27 cellular contexts compared by ENCODE assay signal in the genomic region with DNA sequence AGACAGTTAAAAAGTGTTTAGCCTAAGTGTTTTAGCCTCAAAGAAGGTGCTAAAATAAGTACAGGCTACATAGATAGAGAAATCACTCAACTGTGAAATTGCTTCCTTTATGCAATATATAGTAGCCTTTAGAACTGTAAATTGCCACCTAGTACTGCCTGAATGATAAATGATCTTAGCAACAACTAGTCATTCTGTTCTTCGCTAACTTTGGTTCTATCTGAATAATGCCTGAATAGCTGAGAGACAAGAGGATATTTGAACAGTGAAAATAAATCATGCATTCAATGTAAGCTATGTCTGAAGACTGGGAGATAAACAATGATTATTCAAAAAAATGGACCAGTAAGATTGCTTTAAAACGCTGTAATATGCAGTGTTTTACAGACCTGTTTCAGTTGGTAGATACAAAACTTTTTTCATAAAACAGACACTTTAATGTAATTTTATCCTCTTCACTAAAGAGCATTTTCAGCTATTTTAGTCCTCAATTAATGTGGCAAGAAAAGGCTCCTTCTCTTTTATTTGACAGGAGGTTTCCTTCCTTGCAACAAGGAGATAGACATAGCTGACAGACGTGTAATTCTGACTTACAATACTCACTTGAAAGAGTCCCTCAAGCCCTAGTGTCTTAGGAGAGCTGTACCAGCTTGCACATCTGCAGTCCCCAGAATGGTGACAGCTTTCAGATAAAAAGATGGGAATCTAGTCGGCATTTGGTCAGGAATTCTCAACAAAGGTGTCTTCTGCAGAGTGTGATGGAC.
DNase-seq lines count a peak whose midpoint lies in the region; TF ChIP-seq lines count a peak whose summit lies in the region.
"Had no signal": no experiment of that assay in that cellular context is flagged by ENCODE, and none has a peak within 500 bp of the region (broad histone marks: within the 10 kb centered on the region; RNA-seq: fewer than 3 reads in every experiment).

No MANE protein-coding gene starts in this region.

- no peak overlapping the region for H3K27ac Mint-ChIP-seq in Calu3 (ENCODE audit: unreplicated experiment)
- H3K27ac Mint-ChIP-seq: activated CD4-positive, alpha-beta memory T cell treated with anti-CD3 and anti-CD28 coated beads for 36 hours; activated naive CD4-positive, alpha-beta T cell treated with anti-CD3 and anti-CD28 coated beads, Interleukin-2, amount 10 ng/mL, durations not matched to agents 7 days and 5 days; dendritic cell treated with granulocyte-macrophage colony-stimulating factor and Interleukin-4, amounts not matched to agents 40 ng/mL and 50 ng/mL, for 4 days; neural progenitor cell; T-helper 17 cell had no signal

- intact Hi-C loops in Calu3 (cut with micrococcal nuclease; ENCODE audit: unreplicated experiment): no loop called here

- H3K9ac ChIP-seq in Karpas-422 (ENCODE audit: low read length) (no peak overlapping the region), neural cell (ENCODE audit: low read length) (peak overlapping the region; percentile 34)
- H3K9ac ChIP-seq: neural progenitor cell had no signal

- no peaks in the 10 kb centered on the region for H3K9me3 ChIP-seq in Karpas-422 (ENCODE audit: low read length)
- no peaks in the 10 kb centered on the region for H3K9me3 ChIP-seq in neural cell (ENCODE audit: low read length)
- H3K9me3 ChIP-seq: adrenal gland, Caco-2, pancreas, upper lobe of right lung had no signal

- TF ChIP-seq EP300 in neural cell (conservative IDR thresholded peaks at IDR 0.05; ENCODE audit: poor library complexity, severe bottlenecking): peak; percentile 97

- TF ChIP-seq CTCF in neural cell (IDR thresholded peaks at IDR 0.05; ENCODE audit: poor library complexity, severe bottlenecking) (no peak), Calu3 (IDR thresholded peaks at IDR 0.05; ENCODE audit: unreplicated experiment) (no peak)

- peaks cover 23% of the 10 kb centered on the region for H3K4me1 ChIP-seq in Karpas-422 (ENCODE audit: low read length)
- H3K4me1 ChIP-seq: adrenal gland, body of pancreas, Caco-2, pancreas, upper lobe of right lung had no signal

- H3F3A ChIP-seq in neural cell (ENCODE audit: insufficient read depth, low read length, poor library complexity, severe bottlenecking): peaks cover 7% of the 10 kb centered on the region

- H3K4me3 Mint-ChIP-seq in Calu3 (ENCODE audit: low read depth, unreplicated experiment): no peak overlapping the region
- H3K4me3 Mint-ChIP-seq: activated CD4-positive, alpha-beta memory T cell treated with anti-CD3 and anti-CD28 coated beads for 36 hours; activated naive CD4-positive, alpha-beta T cell treated with anti-CD3 and anti-CD28 coated beads, Interleukin-2, amount 10 ng/mL, durations not matched to agents 7 days and 5 days; central memory CD8-positive, alpha-beta T cell; dendritic cell treated with granulocyte-macrophage colony-stimulating factor and Interleukin-4, amounts not matched to agents 40 ng/mL and 50 ng/mL, for 4 days; neural progenitor cell; T-helper 17 cell had no signal

- no peaks in the 10 kb centered on the region for H3K79me2 ChIP-seq in Karpas-422 (ENCODE audit: low read length)
- no peaks in the 10 kb centered on the region for H3K79me2 ChIP-seq in neural cell (replicated peaks; ENCODE audit: insufficient read depth, low read length)

- H4K20me1 ChIP-seq in Karpas-422 (ENCODE audit: insufficient read depth, low read depth, low read length): no peaks in the 10 kb centered on the region
- H4K20me1 ChIP-seq in neural cell (ENCODE audit: insufficient read depth): no peaks in the 10 kb centered on the region

- H3K4me3 ChIP-seq in Karpas-422 (ENCODE audit: low read length): no peak overlapping the region
- peak overlapping the region; percentile 31 for H3K4me3 ChIP-seq in neural cell (ENCODE audit: low read length)
- H3K4me3 ChIP-seq: adrenal gland, body of pancreas, neural progenitor cell, pancreas, smooth muscle cell, upper lobe of right lung had no signal

- BruUV-seq in Calu3 (replicated peaks; lab: Mats Ljungman, UMichigan): no TSS peak

- H3K36me3 ChIP-seq in Karpas-422 (ENCODE audit: insufficient read depth, low read length) (no peaks in the 10 kb centered on the region), neural cell (ENCODE audit: insufficient read depth, low read length) (no peaks in the 10 kb centered on the region)
- H3K36me3 ChIP-seq: adrenal gland, pancreas, upper lobe of right lung had no signal

- CTCF ChIA-PET in Calu3 (lab: Charles Lee): interaction anchor here (1.0 kb wide), 1 partner anchor 14 kb away, joined by 4 read pairs; no protein-coding TSS in a partner anchor

- H3K27me3 Mint-ChIP-seq in Calu3 (ENCODE audit: unreplicated experiment): no peaks in the 10 kb centered on the region
- H3K27me3 Mint-ChIP-seq: activated CD4-positive, alpha-beta memory T cell treated with anti-CD3 and anti-CD28 coated beads for 36 hours; activated naive CD4-positive, alpha-beta T cell treated with anti-CD3 and anti-CD28 coated beads, Interleukin-2, amount 10 ng/mL, durations not matched to agents 7 days and 5 days; central memory CD8-positive, alpha-beta T cell; dendritic cell treated with granulocyte-macrophage colony-stimulating factor and Interleukin-4, amounts not matched to agents 40 ng/mL and 50 ng/mL, for 4 days; T-helper 17 cell had no signal

- peak overlapping the region; percentile 19 for H3K4me2 ChIP-seq in Karpas-422 (ENCODE audit: low read depth, low read length, poor library complexity, severe bottlenecking)
- peak overlapping the region; percentile 65 for H3K4me2 ChIP-seq in neural cell (ENCODE audit: low read length)
- H3K4me2 ChIP-seq: neural progenitor cell, smooth muscle cell had no signal

- no peaks in the 10 kb centered on the region; the same call in 1 of the 2 replicates for H3K27me3 ChIP-seq in Karpas-422 (ENCODE audit: low read length)
- no peaks in the 10 kb centered on the region for H3K27me3 ChIP-seq in neural cell (ENCODE audit: insufficient read depth, low read depth, low read length)
- H3K27me3 ChIP-seq: adrenal gland, body of pancreas, neural progenitor cell, pancreas, upper lobe of right lung had no signal

- H3K9me3 Mint-ChIP-seq in Calu3 (ENCODE audit: low read depth, unreplicated experiment): peaks cover 2% of the 10 kb centered on the region
- H3K9me3 Mint-ChIP-seq: neural progenitor cell had no signal

- DNase-seq in Karpas-422 (peak; percentile 52), NCI-H2081 (lab: John Stamatoyannopoulos, UW) (peak; percentile 63 to 86), NCI-H748 treated with DMSO at 0.1 percent for 48 hours (lab: John Stamatoyannopoulos, UW) (peak; percentile 95), substantia nigra (lab: John Stamatoyannopoulos, UW) (no peak), activated gamma-delta T cell (lab: John Stamatoyannopoulos, UW) (no peak), G401 (ENCODE audit: low spot score) (no peak), Calu3 (no peak)
- DNase-seq: activated CD4-positive, alpha-beta memory T cell treated with anti-CD3 and anti-CD28 coated beads for 36 hours; activated CD4-positive, alpha-beta T cell treated with anti-CD3 and anti-CD28 coated beads for 1 hour; activated naive CD4-positive, alpha-beta T cell treated with anti-CD3 and anti-CD28 coated beads, Interleukin-2, amount 10 ng/mL, durations not matched to agents 7 days and 5 days; adrenal gland; body of pancreas; Caco-2; KBM-7; left ventricle myocardium superior; NCI-H1092 treated with DMSO at 0.1 percent for 48 hours; pancreas; stimulated activated naive CD4-positive, alpha-beta T cell treated with Interleukin-2 at 50 U/mL for 16 hours; T-helper 17 cell; upper lobe of right lung had no signal

- in situ Hi-C loops in G401 (cut with HindIII; ENCODE audit: low sequenced_read_pairs): no loop called here

- H3K27ac ChIP-seq in Karpas-422 (ENCODE audit: low read length): no peak overlapping the region
- H3K27ac ChIP-seq in neural cell (ENCODE audit: low read length): peak overlapping the region; percentile 80
- H3K27ac ChIP-seq in substantia nigra (ENCODE audit: low read depth, low read length, poor library complexity, severe bottlenecking): no peak overlapping the region
- H3K27ac ChIP-seq: adrenal gland, body of pancreas, C4-2B, HL-60, neural progenitor cell, pancreas, upper lobe of right lung had no signal

- no peaks in the 10 kb centered on the region for H3K36me3 Mint-ChIP-seq in Calu3 (ENCODE audit: insufficient read depth, unreplicated experiment)
- H3K36me3 Mint-ChIP-seq: activated CD4-positive, alpha-beta memory T cell treated with anti-CD3 and anti-CD28 coated beads for 36 hours; activated naive CD4-positive, alpha-beta T cell treated with anti-CD3 and anti-CD28 coated beads, Interleukin-2, amount 10 ng/mL, durations not matched to agents 7 days and 5 days; neural progenitor cell had no signal

- H2AFZ ChIP-seq in Karpas-422 (ENCODE audit: low read length) (no peak overlapping the region), neural cell (ENCODE audit: low read depth, low read length) (no peak overlapping the region)
- H2AFZ ChIP-seq: neural progenitor cell had no signal

- peak; percentile 38 for TF ChIP-seq RAD21 in neural cell (conservative IDR thresholded peaks at IDR 0.05)

- no peaks in the 10 kb centered on the region for H3K4me1 Mint-ChIP-seq in Calu3 (ENCODE audit: low read depth, unreplicated experiment)
- H3K4me1 Mint-ChIP-seq: activated naive CD4-positive, alpha-beta T cell treated with anti-CD3 and anti-CD28 coated beads, Interleukin-2, amount 10 ng/mL, durations not matched to agents 7 days and 5 days; central memory CD8-positive, alpha-beta T cell; T-helper 17 cell had no signal

- H3K9me2 ChIP-seq in Karpas-422 (replicated peaks; ENCODE audit: insufficient read depth, low read length) (no peaks in the 10 kb centered on the region), neural cell (ENCODE audit: insufficient read depth, low read length) (no peaks in the 10 kb centered on the region)

TF ChIP-seq in neural cell, 6 proteins besides CTCF, POLR2A, EP300 and RAD21 (continues in another document):
- TF ChIP-seq POLR2AphosphoS5 (IDR thresholded peaks at IDR 0.05): peak; percentile 67
- TF ChIP-seq SMC3 (conservative IDR thresholded peaks at IDR 0.05; ENCODE audit: poor library complexity): peak; percentile 20
- TF ChIP-seq EZH2 (IDR thresholded peaks at IDR 0.05; ENCODE audit: borderline replicate concordance, insufficient read depth, low read length, poor library complexity, severe bottlenecking): no peak
- no peak for TF ChIP-seq TAF1 (IDR thresholded peaks at IDR 0.05; ENCODE audit: low read depth)
- TF ChIP-seq MXI1 (conservative IDR thresholded peaks at IDR 0.05; ENCODE audit: poor library complexity, severe bottlenecking): no peak

Comparison
In these comparisons a context has a peak if more than half of its experiments do, and no peak if none do; other contexts are left out.
1. DNase-seq: peak in Karpas-422 (single experiment), NCI-H2081 (2 of 2) and NCI-H748 treated with DMSO at 0.1 percent for 48 hours (single experiment); none in substantia nigra (0 of 49), activated gamma-delta T cell (single experiment), G401 (single experiment) and Calu3 (single experiment).